26 cellular contexts compared by ENCODE assay signal in genomic region chr2:140286377-140286776, GRCh38.
"Had no signal": no experiment of that assay in that cellular context is flagged by ENCODE, and none has a peak within 500 bp of the region (broad histone marks: within the 10 kb centered on the region; RNA-seq: fewer than 3 reads in every experiment).

No MANE protein-coding gene starts in this region.

- DNase-seq: activated CD4-positive, alpha-beta memory T cell treated with anti-CD3 and anti-CD28 coated beads for 36 hours; activated CD4-positive, alpha-beta T cell treated with anti-CD3 and anti-CD28 coated beads for 36 hours; activated CD4-positive, alpha-beta T cell treated with anti-CD3 and anti-CD28 coated beads, Interleukin-2, amount 10 ng/mL, durations not matched to agents 24 days and 14 days; activated CD4-positive, CD25-positive, alpha-beta regulatory T cell; activated CD4-positive, CD25-positive, alpha-beta regulatory T cell treated with anti-CD3 and anti-CD28 coated beads, Interleukin-2, amount 50 U/mL, for 72 hours; activated CD8-positive, alpha-beta memory T cell treated with anti-CD3 and anti-CD28 coated beads, Interleukin-2, amount 10 ng/mL, durations not matched to agents 7 days and 5 days; activated CD8-positive, alpha-beta memory T cell treated with anti-CD3 and anti-CD28 coated beads, Interleukin-2, amount 50 U/mL, for 4 hours; activated CD8-positive, alpha-beta T cell treated with anti-CD3 and anti-CD28 coated beads, Interleukin-2, amount 10 ng/mL, durations not matched to agents 7 days and 5 days; activated effector memory CD4-positive, alpha-beta T cell treated with anti-CD3 and anti-CD28 coated beads, Interleukin-2, amount 50 U/mL, for 16 hours; activated naive CD4-positive, alpha-beta T cell treated with anti-CD3 and anti-CD28 coated beads for 36 hours; activated naive CD8-positive, alpha-beta T cell treated with anti-CD3 and anti-CD28 coated beads for 36 hours; activated naive CD8-positive, alpha-beta T cell treated with anti-CD3 and anti-CD28 coated beads, Interleukin-2, amount 50 U/mL, for 24 hours; activated T-cell treated with anti-CD3 and anti-CD28 coated beads, Interleukin-2, amount 50 U/mL, for 1 hour; activated T-cell treated with anti-CD3 and anti-CD28 coated beads, Interleukin-2, amount 50 U/mL, for 48 hours; adrenal gland; amygdala; dorsolateral prefrontal cortex; effector memory CD4-positive, alpha-beta T cell; endodermal cell; foreskin keratinocyte; hippocampal formation; T-helper 2 cell had no signal

- ATAC-seq: activated CD4-positive, alpha-beta T cell treated with anti-CD3 and anti-CD28 coated beads for 36 hours; activated CD8-positive, alpha-beta memory T cell treated with anti-CD3 and anti-CD28 coated beads, Interleukin-2, amount 10 ng/mL, durations not matched to agents 7 days and 5 days; activated CD8-positive, alpha-beta T cell treated with anti-CD3 and anti-CD28 coated beads, Interleukin-2, amount 10 ng/mL, durations not matched to agents 7 days and 5 days; activated naive CD8-positive, alpha-beta T cell treated with anti-CD3 and anti-CD28 coated beads, Interleukin-2, amount 50 U/mL, for 24 hours; esophagus mucosa; foreskin keratinocyte; gastroesophageal sphincter had no signal

- H3K4me3 ChIP-seq: adrenal gland, ascending aorta, coronary artery, dorsolateral prefrontal cortex, gastroesophageal sphincter had no signal

- H3K27me3 ChIP-seq: adrenal gland, ascending aorta, dorsolateral prefrontal cortex, foreskin keratinocyte, gastroesophageal sphincter had no signal

- H3K27ac ChIP-seq: adrenal gland, ascending aorta, coronary artery, dorsolateral prefrontal cortex, foreskin keratinocyte, gastroesophageal sphincter had no signal

- H3K9me3 ChIP-seq: adrenal gland, ascending aorta, gastroesophageal sphincter had no signal

- H3K36me3 ChIP-seq: adrenal gland, ascending aorta, gastroesophageal sphincter had no signal

- H3K4me1 ChIP-seq: adrenal gland, ascending aorta, foreskin keratinocyte, gastroesophageal sphincter had no signal
